In the genomic region with DNA sequence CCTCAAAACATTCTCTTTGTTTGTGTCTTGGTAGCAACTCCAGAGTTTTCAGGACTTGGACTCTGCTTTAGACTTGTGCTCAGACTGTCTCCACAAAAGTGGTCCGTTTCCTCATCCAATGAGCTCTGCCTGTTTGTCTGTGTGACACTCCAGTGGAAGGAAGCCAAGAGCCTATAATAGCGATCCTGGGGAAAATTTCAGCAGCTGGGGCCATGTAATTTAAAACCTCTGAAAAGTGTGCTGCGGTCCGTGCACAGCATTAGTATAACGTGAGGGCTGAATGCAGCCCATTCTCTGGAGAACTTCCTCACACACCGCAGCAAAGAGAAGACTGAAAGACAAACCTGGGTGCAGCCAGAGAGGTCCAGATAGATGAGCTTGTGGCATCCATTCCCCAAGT, we compare ENCODE assay signal across 8 cellular contexts. TPM values are rescaled to one million over a fixed set of nuclear protein-coding genes. Genes with fewer than 3 reads are reported as not detected.
A peak's percentile ranks its signal among the peaks of the same experiment; 100 is the strongest.
DNase-seq lines count a peak whose midpoint lies in the region; ATAC-seq lines count a peak whose summit lies in the region.

A gene with protein sequence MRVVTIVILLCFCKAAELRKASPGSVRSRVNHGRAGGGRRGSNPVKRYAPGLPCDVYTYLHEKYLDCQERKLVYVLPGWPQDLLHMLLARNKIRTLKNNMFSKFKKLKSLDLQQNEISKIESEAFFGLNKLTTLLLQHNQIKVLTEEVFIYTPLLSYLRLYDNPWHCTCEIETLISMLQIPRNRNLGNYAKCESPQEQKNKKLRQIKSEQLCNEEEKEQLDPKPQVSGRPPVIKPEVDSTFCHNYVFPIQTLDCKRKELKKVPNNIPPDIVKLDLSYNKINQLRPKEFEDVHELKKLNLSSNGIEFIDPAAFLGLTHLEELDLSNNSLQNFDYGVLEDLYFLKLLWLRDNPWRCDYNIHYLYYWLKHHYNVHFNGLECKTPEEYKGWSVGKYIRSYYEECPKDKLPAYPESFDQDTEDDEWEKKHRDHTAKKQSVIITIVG (plus strand): TSS at position 259 of the 400 bp plus-strand sequence. CDS start 20,914 bp downstream, outside the sequence.

- no peaks in the 10 kb centered on the region for H3K9me3 ChIP-seq in HAP-1
- no peaks in the 10 kb centered on the region for H3K9me3 ChIP-seq in skeletal muscle satellite cell (replicated peaks; ENCODE audit: low read length)

- H3K4me3 ChIP-seq in HAP-1 (no peak within 1 kb of the TSS), skeletal muscle satellite cell (ENCODE audit: low read length) (peak within 1 kb of the TSS; percentile 72)

- H3K4me2 ChIP-seq in skeletal muscle satellite cell (ENCODE audit: low read length), result peak within 1 kb of the TSS; percentile 73

- in situ Hi-C loops in HAP-1 (cut with MboI; ENCODE audit: low sequenced_read_pairs), result no loop called here

- no peaks in the 10 kb centered on the region for H3K36me3 ChIP-seq in HAP-1 (replicated peaks)
- no peaks in the 10 kb centered on the region for H3K36me3 ChIP-seq in skeletal muscle satellite cell (ENCODE audit: insufficient read depth, low read length)

- H3K9ac ChIP-seq in skeletal muscle satellite cell (ENCODE audit: low read depth, low read length), result peak within 1 kb of the TSS; percentile 89

- no peak for ATAC-seq in GM18867 (IDR thresholded peaks at IDR 0.05; ENCODE audit: unreplicated experiment)
- no peak for ATAC-seq in HG03095 (IDR thresholded peaks at IDR 0.05; ENCODE audit: unreplicated experiment)
- no peak for ATAC-seq in GM19395 (IDR thresholded peaks at IDR 0.05; ENCODE audit: unreplicated experiment)

- H3K27me3 ChIP-seq in HAP-1 (ENCODE audit: low read depth) (no peaks in the 10 kb centered on the region), skeletal muscle satellite cell (ENCODE audit: control insufficient read depth, insufficient read depth, low read length) (no peaks in the 10 kb centered on the region)

- H3K4me1 ChIP-seq in HAP-1 (peaks cover 22% of the 10 kb centered on the region), skeletal muscle satellite cell (ENCODE audit: control insufficient read depth, insufficient read depth, low read length) (peaks cover 27% of the 10 kb centered on the region)

- DNase-seq in HAP-1 (ENCODE audit: low spot score in 2 of 2), result peak; percentile 71 to 77
- DNase-seq in NCI-H748 treated with DMSO at 0.1 percent for 48 hours (lab: John Stamatoyannopoulos, UW), result peak; percentile 65
- DNase-seq in glomerular visceral epithelial cell (ENCODE audit: extremely low spot score), result peak; percentile 79
- no peak for DNase-seq in stimulated activated CD4-positive, alpha-beta T cell treated with anti-CD3 and anti-CD28 coated beads, Interleukin-1b, Interleukin-23, amount 100 ng/mL, for 48 hours

RNA-seq across cellular contexts. Expression of the gene that starts here (rescaled TPM):
- total RNA-seq in skeletal muscle satellite cell (2012; rRNA removed), result 23.3 and 50.0 TPM in 2 replicates
